ENCODE assay signal across 19 cellular contexts in genomic region chr3:129357616-129358015, GRCh38.
A peak's percentile ranks its signal among the peaks of the same experiment; 100 is the strongest.
DNase-seq lines count a peak whose midpoint lies in the region; ATAC-seq and TF ChIP-seq lines count a peak whose summit lies in the region.
"Had no signal": no experiment of that assay in that cellular context is flagged by ENCODE, and none has a peak within 500 bp of the region (broad histone marks: within the 10 kb centered on the region; RNA-seq: fewer than 3 reads in every experiment).

No MANE protein-coding gene starts in this region.

- H3K27me3 ChIP-seq in osteoblast (ENCODE audit: insufficient read depth, low read length): no peaks in the 10 kb centered on the region
- H3K27me3 ChIP-seq: BLaER1 treated with 17β-estradiol and CSF1 and Interleukin-3, amounts not matched to agents 10 nM and 100 nM had no signal

- H3K36me3 ChIP-seq in osteoblast (ENCODE audit: insufficient read depth, low read length): no peaks in the 10 kb centered on the region
- H3K36me3 ChIP-seq: BLaER1 treated with 17β-estradiol and CSF1 and Interleukin-3, amounts not matched to agents 10 nM and 100 nM had no signal

- H4K20me1 ChIP-seq in osteoblast (ENCODE audit: insufficient read depth, low read length): no peaks in the 10 kb centered on the region
- H4K20me1 ChIP-seq: BLaER1 treated with 17β-estradiol and CSF1 and Interleukin-3, amounts not matched to agents 10 nM and 100 nM had no signal

- no peaks in the 10 kb centered on the region for H3K9me3 ChIP-seq in osteoblast (ENCODE audit: low read depth, low read length)
- H3K9me3 ChIP-seq: BLaER1 treated with 17β-estradiol and CSF1 and Interleukin-3, amounts not matched to agents 10 nM and 100 nM had no signal

- H3K4me1 ChIP-seq in osteoblast (ENCODE audit: insufficient read depth, low read length): no peaks in the 10 kb centered on the region

- ATAC-seq in natural killer cell treated with Interleukin-12 subunit alpha and Interleukin-12 subunit beta and Interleukin-15 and Interleukin-18, amount 100 ng/mL, for 72 hours: peak; percentile 32 to 33
- ATAC-seq in natural killer cell: no peak
- peak; percentile 10 for ATAC-seq in esophagus mucosa

- H3K4me3 Mint-ChIP-seq in natural killer cell treated with Interleukin-12 subunit alpha and Interleukin-12 subunit beta and Interleukin-15 and Interleukin-18, amount 100 ng/mL, for 72 hours: no peak overlapping the region
- H3K4me3 Mint-ChIP-seq in natural killer cell: no peak overlapping the region
- H3K4me3 Mint-ChIP-seq: CD4-positive, alpha-beta T cell had no signal

- no peak overlapping the region for H3K27ac ChIP-seq in osteoblast (ENCODE audit: low read depth, low read length)
- H3K27ac ChIP-seq: BLaER1 treated with 17β-estradiol and CSF1 and Interleukin-3, amounts not matched to agents 10 nM and 100 nM; RWPE1 had no signal

- H3K4me1 Mint-ChIP-seq in natural killer cell treated with Interleukin-12 subunit alpha and Interleukin-12 subunit beta and Interleukin-15 and Interleukin-18, amount 100 ng/mL, for 72 hours (ENCODE audit: low read depth in 2 of 2): no peaks in the 10 kb centered on the region
- H3K4me1 Mint-ChIP-seq in natural killer cell: no peaks in the 10 kb centered on the region

- H3K9me3 Mint-ChIP-seq in natural killer cell treated with Interleukin-12 subunit alpha and Interleukin-12 subunit beta and Interleukin-15 and Interleukin-18, amount 100 ng/mL, for 72 hours: no peaks in the 10 kb centered on the region
- no peaks in the 10 kb centered on the region for H3K9me3 Mint-ChIP-seq in natural killer cell
- H3K9me3 Mint-ChIP-seq: CD4-positive, alpha-beta T cell had no signal

- peaks cover 0 to 2% of the 10 kb centered on the region in 2 donors for H3K27me3 Mint-ChIP-seq in natural killer cell treated with Interleukin-12 subunit alpha and Interleukin-12 subunit beta and Interleukin-15 and Interleukin-18, amount 100 ng/mL, for 72 hours
- no peaks in the 10 kb centered on the region for H3K27me3 Mint-ChIP-seq in natural killer cell (ENCODE audit: low read depth in 2 of 2)

- no peak for TF ChIP-seq CTCF in natural killer cell (IDR thresholded peaks at IDR 0.05)
- TF ChIP-seq CTCF in osteoblast (IDR thresholded peaks at IDR 0.05; ENCODE audit: extremely low read depth, low read depth, low read length): no peak

- H3K4me3 ChIP-seq in osteoblast (ENCODE audit: insufficient read depth, low read length): no peak overlapping the region
- H3K4me3 ChIP-seq: BLaER1 treated with 17β-estradiol and CSF1 and Interleukin-3, amounts not matched to agents 10 nM and 100 nM had no signal

- intact Hi-C loops in natural killer cell (cut with micrococcal nuclease): no loop called here
- intact Hi-C loops in head of caudate nucleus (cut with DNase I): no loop called here

- no peaks in the 10 kb centered on the region for H3K36me3 Mint-ChIP-seq in natural killer cell treated with Interleukin-12 subunit alpha and Interleukin-12 subunit beta and Interleukin-15 and Interleukin-18, amount 100 ng/mL, for 72 hours
- H3K36me3 Mint-ChIP-seq in natural killer cell: no peaks in the 10 kb centered on the region

- no peaks in the 10 kb centered on the region for H3K79me2 ChIP-seq in osteoblast (ENCODE audit: insufficient read depth, low read length)

- no peak overlapping the region for H3K4me2 ChIP-seq in osteoblast (ENCODE audit: insufficient read depth, low read length)
- H3K4me2 ChIP-seq: BLaER1 treated with 17β-estradiol and CSF1 and Interleukin-3, amounts not matched to agents 10 nM and 100 nM had no signal

- no peak overlapping the region for H2AFZ ChIP-seq in osteoblast (ENCODE audit: low read length)

- DNase-seq in natural killer cell treated with Interleukin-12 subunit alpha and Interleukin-12 subunit beta and Interleukin-15 and Interleukin-18, amount 100 ng/mL, for 72 hours (ENCODE audit: low spot score): peak; percentile 29
- DNase-seq in natural killer cell (no peak), osteoblast (ENCODE audit: insufficient read length, low spot score, missing footprints) (peak; percentile 57), RPMI8226 (no peak), AML-193 (lab: John Stamatoyannopoulos, UW) (no peak), head of caudate nucleus (no peak)
- DNase-seq: CD4-positive, alpha-beta T cell; GOT3; Karpas-422; NCI-H1092; NCI-H1417 treated with DMSO at 0.1 percent for 48 hours; NCI-H1694 treated with DMSO at 0.1 percent for 48 hours; NCI-H2081; NCI-H2227 treated with DMSO at 0.1 percent for 48 hours; NCI-H526 treated with DMSO at 0.1 percent for 48 hours; SHP77 treated with DMSO at 0.1 percent for 48 hours had no signal

- no peak overlapping the region for H3K27ac Mint-ChIP-seq in natural killer cell treated with Interleukin-12 subunit alpha and Interleukin-12 subunit beta and Interleukin-15 and Interleukin-18, amount 100 ng/mL, for 72 hours
- H3K27ac Mint-ChIP-seq in natural killer cell: no peak overlapping the region
- H3K27ac Mint-ChIP-seq: CD4-positive, alpha-beta T cell had no signal

Comparison
In these comparisons a context has a peak if more than half of its experiments do, and no peak if none do; other contexts are left out.
1. ATAC-seq: peak in natural killer cell treated with Interleukin-12 subunit alpha and Interleukin-12 subunit beta and Interleukin-15 and Interleukin-18, amount 100 ng/mL, for 72 hours (2 of 2) and esophagus mucosa (single experiment); none in natural killer cell (0 of 3).
2. DNase-seq: peak in natural killer cell treated with Interleukin-12 subunit alpha and Interleukin-12 subunit beta and Interleukin-15 and Interleukin-18, amount 100 ng/mL, for 72 hours (single experiment) and osteoblast (single experiment); none in natural killer cell (single experiment), RPMI8226 (single experiment), AML-193 (0 of 2) and head of caudate nucleus (0 of 42).